ENCODE assay signal across 1 cellular context in genomic region chr3:101936419-101937331, GRCh38.
TF ChIP-seq lines count a peak whose summit lies in the region.

No MANE protein-coding gene starts in this region.

TF ChIP-seq in GM12878, 131 proteins besides CTCF, POLR2A, EP300 and RAD21 (continued from another document and continues in another):
- TF ChIP-seq CUX1 (IDR thresholded peaks at IDR 0.05; ENCODE audit: insufficient replicate concordance, low read depth, low read length) (no peak), SUPT20H (IDR thresholded peaks at IDR 0.05; ENCODE audit: borderline replicate concordance, control insufficient read depth, low read depth, low read length) (no peak), ESRRA (IDR thresholded peaks at IDR 0.05; ENCODE audit: low read length) (no peak), NR2C2 (IDR thresholded peaks at IDR 0.05; ENCODE audit: borderline replicate concordance, control insufficient read depth, insufficient read length, low read depth) (no peak), STAT3 (IDR thresholded peaks at IDR 0.05; ENCODE audit: low read depth, low read length) (0 out of 2 replicates have a peak, but pooled peaks have one; percentile 67), ZBTB11 (CRISPR knock-in tag; IDR thresholded peaks at IDR 0.05) (no peak), PAX8 (IDR thresholded peaks at IDR 0.05) (no peak; the same call in 1 of the 2 replicates), CHD4 (IDR thresholded peaks at IDR 0.05) (no peak), RAD51 (IDR thresholded peaks at IDR 0.05) (no peak), FOXK2 (IDR thresholded peaks at IDR 0.05) (no peak), ZBTB40 (IDR thresholded peaks at IDR 0.05; ENCODE audit: borderline replicate concordance) (peak; percentile 36; the same call in 1 of the 2 replicates), ZNF384 (IDR thresholded peaks at IDR 0.05; ENCODE audit: borderline replicate concordance, low read depth, low read length) (peak; percentile 83), MXI1 (IDR thresholded peaks at IDR 0.05; ENCODE audit: low read depth, low read length) (0 out of 2 replicates have a peak, but pooled peaks have one; percentile 19), EGR1 (IDR thresholded peaks at IDR 0.05; ENCODE audit: borderline replicate concordance in 1 of 2, low read depth in 2 of 2, low read length in 2 of 2) (no peak), CBX3 (IDR thresholded peaks at IDR 0.05; ENCODE audit: borderline replicate concordance, low read depth) (no peak), RBBP5 (conservative IDR thresholded peaks at IDR 0.05) (no peak), MEF2A (IDR thresholded peaks at IDR 0.05; ENCODE audit: insufficient read depth, low read depth, low read length) (0 out of 2 replicates have a peak, but pooled peaks have one; percentile 64), STAT1 (conservative IDR thresholded peaks at IDR 0.05) (no peak), MEF2B (IDR thresholded peaks at IDR 0.05; ENCODE audit: partially characterized antibody, poor library complexity, severe bottlenecking) (peak; percentile 77), E2F4 (IDR thresholded peaks at IDR 0.05; ENCODE audit: low read depth, low read length) (no peak), POLR2AphosphoS2 (IDR thresholded peaks at IDR 0.05; ENCODE audit: low read depth, low read length) (no peak), MYC (IDR thresholded peaks at IDR 0.05; ENCODE audit: insufficient read depth, insufficient read length, insufficient replicate concordance, low read length, severe bottlenecking) (no peak), NR2C1 (IDR thresholded peaks at IDR 0.05) (no peak), SREBF2 (IDR thresholded peaks at IDR 0.05; ENCODE audit: low read length) (no peak), PRDM15 (CRISPR knock-in tag; IDR thresholded peaks at IDR 0.05) (no peak), TCF3 (IDR thresholded peaks at IDR 0.05; ENCODE audit: borderline replicate concordance, insufficient read depth, low read depth, low read length) (peak; percentile 82), RCOR1 (conservative IDR thresholded peaks at IDR 0.05; ENCODE audit: low read depth, low read length) (no peak), FOS (IDR thresholded peaks at IDR 0.05; ENCODE audit: borderline replicate concordance, extremely low read depth, insufficient read length) (no peak), CBX5 (IDR thresholded peaks at IDR 0.05; ENCODE audit: low read depth) (peak; percentile 32; the same call in 1 of the 2 replicates), PML (IDR thresholded peaks at IDR 0.05; ENCODE audit: low read length) (peak; percentile 55; the same call in 1 of the 2 replicates), SIN3A (IDR thresholded peaks at IDR 0.05; ENCODE audit: low read depth, low read length) (no peak), SRF (IDR thresholded peaks at IDR 0.05; ENCODE audit: low read depth in 2 of 2, low read length in 2 of 2) (peak; percentile 60 to 91), CHD1 (IDR thresholded peaks at IDR 0.05; ENCODE audit: low read depth, low read length) (no peak), ZNF207 (IDR thresholded peaks at IDR 0.05; ENCODE audit: borderline replicate concordance) (no peak), ZSCAN29 (IDR thresholded peaks at IDR 0.05) (no peak), RELA (IDR thresholded peaks at IDR 0.05; ENCODE audit: borderline replicate concordance, partially characterized antibody) (no peak), SKIL (IDR thresholded peaks at IDR 0.05; ENCODE audit: low read depth, poor library complexity, severe bottlenecking) (peak; percentile 92), POLR2AphosphoS5 (IDR thresholded peaks at IDR 0.05; ENCODE audit: low read length) (peak; percentile 42; the same call in 1 of the 2 replicates)
